In the genomic region with DNA sequence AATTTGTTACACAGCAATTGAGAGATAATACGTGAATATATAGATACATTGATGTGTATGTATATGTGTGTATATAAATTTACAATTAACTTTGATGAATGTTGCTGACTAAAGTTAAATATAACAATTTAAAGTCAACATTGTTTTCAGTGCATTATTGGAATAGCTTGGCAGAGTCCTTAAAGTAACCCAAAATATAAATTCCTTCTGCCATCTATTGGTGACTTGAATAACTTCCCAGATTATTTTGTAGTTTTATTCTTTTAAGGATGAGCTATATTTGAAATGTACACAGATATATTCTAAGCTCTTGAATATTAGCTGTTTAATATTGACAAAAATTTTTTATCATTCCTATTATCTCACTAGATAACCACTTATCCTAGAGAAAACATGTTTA, we compare ENCODE assay signal across 9 cellular contexts.
DNase-seq lines count a peak whose midpoint lies in the region; ATAC-seq, FAIRE-seq and TF ChIP-seq lines count a peak whose summit lies in the region.
"Had no signal": no experiment of that assay in that cellular context is flagged by ENCODE, and none has a peak within 500 bp of the region (broad histone marks: within the 10 kb centered on the region; RNA-seq: fewer than 3 reads in every experiment).

No MANE protein-coding gene starts in this region.

- no peak for TF ChIP-seq POLR2A in esophagus squamous epithelium (IDR thresholded peaks at IDR 0.05)

- no peaks in the 10 kb centered on the region for H3K4me1 ChIP-seq in GM23338 (ENCODE audit: insufficient read depth)
- H3K4me1 ChIP-seq in esophagus squamous epithelium, result no peaks in the 10 kb centered on the region

- TF ChIP-seq CTCF in GM23338 (conservative IDR thresholded peaks at IDR 0.05; ENCODE audit: low read depth in 2 of 2) (peak in 1 of 2 experiments; percentile 50; a peak in 2 of 4 replicates), mesothelial cell of epicardium (IDR thresholded peaks at IDR 0.05; ENCODE audit: unreplicated experiment) (peak; percentile 30), esophagus squamous epithelium (IDR thresholded peaks at IDR 0.05) (no peak)

- H4K20me1 ChIP-seq in GM23338 (replicated peaks; ENCODE audit: insufficient read depth), result no peaks in the 10 kb centered on the region

- H3K9me2 ChIP-seq in GM23338 (ENCODE audit: insufficient read depth), result no peaks in the 10 kb centered on the region

- H3K36me3 ChIP-seq in GM23338 (ENCODE audit: insufficient read depth) (no peaks in the 10 kb centered on the region), esophagus squamous epithelium (no peaks in the 10 kb centered on the region)

- DNase-seq in GM23338 (ENCODE audit: low spot score) (peak; percentile 15), M059J (ENCODE audit: low read depth) (peak; percentile 2), amniotic epithelial cell (ENCODE audit: low read depth) (peak; percentile 7), mesothelial cell of epicardium (ENCODE audit: low spot score in 2 of 2, unreplicated experiment in 2 of 2) (no peak), urothelium cell line (ENCODE audit: low spot score) (no peak), esophagus squamous epithelium (lab: John Stamatoyannopoulos, UW) (no peak)
- DNase-seq in activated naive CD4-positive, alpha-beta T cell (lab: John Stamatoyannopoulos, UW), result no peak
- no peak for DNase-seq in stimulated activated CD4-positive, alpha-beta T cell treated with anti-CD3 and anti-CD28 coated beads, Interleukin-2, amount 100 ng/mL, for 24 hours
- DNase-seq: NCI-H1694 treated with DMSO at 0.1 percent for 48 hours had no signal

- H3K36me3 Mint-ChIP-seq in GM23338 (ENCODE audit: low read depth) (no peaks in the 10 kb centered on the region), mesothelial cell of epicardium (no peaks in the 10 kb centered on the region)

- 14 to 17% methylated on average over 1 of the region's 1 CpG for WGBS in esophagus squamous epithelium, 2 donors

- H3K27ac Mint-ChIP-seq in GM23338, result no peak overlapping the region
- no peak overlapping the region for H3K27ac Mint-ChIP-seq in mesothelial cell of epicardium

- H3K27ac ChIP-seq in GM23338 (ENCODE audit: low read depth), result no peak overlapping the region
- no peak overlapping the region for H3K27ac ChIP-seq in esophagus squamous epithelium

- no peak for FAIRE-seq in urothelium cell line (lab: Jason Lieb, UNC)

- intact Hi-C loops in esophagus squamous epithelium (cut with DNase I), result no loop called here

- no peak for ATAC-seq in GM23338

- no peak overlapping the region for H3K4me2 ChIP-seq in GM23338

- H3K9me3 Mint-ChIP-seq in GM23338 (no peaks in the 10 kb centered on the region), mesothelial cell of epicardium (peaks cover 7% of the 10 kb centered on the region)

- H3K27me3 ChIP-seq in GM23338 (ENCODE audit: insufficient read depth) (no peaks in the 10 kb centered on the region), esophagus squamous epithelium (no peaks in the 10 kb centered on the region)

- no peaks in the 10 kb centered on the region for H3K9me3 ChIP-seq in esophagus squamous epithelium

- H3K4me3 Mint-ChIP-seq in GM23338, result no peak overlapping the region
- no peak overlapping the region for H3K4me3 Mint-ChIP-seq in mesothelial cell of epicardium

- no peaks in the 10 kb centered on the region for H3F3A ChIP-seq in GM23338 (replicated peaks; ENCODE audit: low read depth)

- H2AFZ ChIP-seq in GM23338, result no peak overlapping the region

- H3K79me2 ChIP-seq in GM23338 (replicated peaks; ENCODE audit: insufficient read depth), result no peaks in the 10 kb centered on the region

- H3K27me3 Mint-ChIP-seq in GM23338 (ENCODE audit: insufficient read depth, low read depth, poor library complexity), result no peaks in the 10 kb centered on the region
- peaks cover 12% of the 10 kb centered on the region for H3K27me3 Mint-ChIP-seq in mesothelial cell of epicardium (ENCODE audit: low read depth)

- H3K4me3 ChIP-seq in GM23338, result no peak overlapping the region
- no peak overlapping the region for H3K4me3 ChIP-seq in esophagus squamous epithelium

- H3K4me1 Mint-ChIP-seq in GM23338 (no peaks in the 10 kb centered on the region), mesothelial cell of epicardium (no peaks in the 10 kb centered on the region)

TF ChIP-seq in GM23338, 12 proteins besides CTCF, POLR2A, EP300 and RAD21:
- no peak for TF ChIP-seq STAT1 (IDR thresholded peaks at IDR 0.05; ENCODE audit: unreplicated experiment)
- TF ChIP-seq ZNF331 (CRISPR knock-in tag; IDR thresholded peaks at IDR 0.05; ENCODE audit: low read depth), result no peak
- TF ChIP-seq EZH2phosphoT487 (IDR thresholded peaks at IDR 0.05; ENCODE audit: unreplicated experiment), result no peak
- no peak for TF ChIP-seq NANOG (IDR thresholded peaks at IDR 0.05; ENCODE audit: borderline replicate concordance)
- TF ChIP-seq POLR2AphosphoS5 (IDR thresholded peaks at IDR 0.05; ENCODE audit: low read depth), result no peak
- TF ChIP-seq, protein P1, sequence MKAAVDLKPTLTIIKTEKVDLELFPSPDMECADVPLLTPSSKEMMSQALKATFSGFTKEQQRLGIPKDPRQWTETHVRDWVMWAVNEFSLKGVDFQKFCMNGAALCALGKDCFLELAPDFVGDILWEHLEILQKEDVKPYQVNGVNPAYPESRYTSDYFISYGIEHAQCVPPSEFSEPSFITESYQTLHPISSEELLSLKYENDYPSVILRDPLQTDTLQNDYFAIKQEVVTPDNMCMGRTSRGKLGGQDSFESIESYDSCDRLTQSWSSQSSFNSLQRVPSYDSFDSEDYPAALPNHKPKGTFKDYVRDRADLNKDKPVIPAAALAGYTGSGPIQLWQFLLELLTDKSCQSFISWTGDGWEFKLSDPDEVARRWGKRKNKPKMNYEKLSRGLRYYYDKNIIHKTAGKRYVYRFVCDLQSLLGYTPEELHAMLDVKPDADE (IDR thresholded peaks at IDR 0.05), result no peak
- no peak for TF ChIP-seq REST (IDR thresholded peaks at IDR 0.05; ENCODE audit: unreplicated experiment)
- no peak for TF ChIP-seq EZH2 (IDR thresholded peaks at IDR 0.05; ENCODE audit: low read depth, unreplicated experiment)

Comparison
In these comparisons a context has a peak if more than half of its experiments do, and no peak if none do; other contexts are left out.
1. DNase-seq: peak in GM23338 (single experiment), M059J (single experiment) and amniotic epithelial cell (single experiment); none in mesothelial cell of epicardium (0 of 2), urothelium cell line (single experiment), esophagus squamous epithelium (single experiment), activated naive CD4-positive, alpha-beta T cell (0 of 4) and stimulated activated CD4-positive, alpha-beta T cell treated with anti-CD3 and anti-CD28 coated beads, Interleukin-2, amount 100 ng/mL, for 24 hours (0 of 2).